Comparison of ENCODE assay signal across 11 cellular contexts in the genomic region with DNA sequence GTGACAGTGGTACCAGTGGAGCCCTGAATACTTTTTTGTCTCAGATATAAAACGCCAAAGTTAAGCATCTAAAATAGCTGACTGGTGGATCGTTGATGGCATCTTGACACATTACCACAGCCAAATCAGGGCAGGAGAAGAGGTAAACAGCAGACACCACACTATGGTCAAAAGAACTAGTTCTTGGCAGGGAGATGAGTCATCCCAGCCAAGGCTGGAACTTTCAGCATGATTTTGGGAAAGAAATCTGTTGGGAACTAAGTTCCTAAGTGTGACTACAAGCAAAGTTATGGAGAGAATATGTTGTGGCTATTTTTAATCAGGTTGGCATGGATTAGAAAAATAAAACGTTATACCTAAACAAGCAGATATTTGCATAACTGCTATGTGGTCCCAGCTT. TPM values are rescaled to one million over a fixed set of nuclear protein-coding genes. Genes with fewer than 3 reads are reported as not detected.
DNase-seq lines count a peak whose midpoint lies in the region; ATAC-seq, FAIRE-seq and TF ChIP-seq lines count a peak whose summit lies in the region.
"Had no signal": no experiment of that assay in that cellular context is flagged by ENCODE, and none has a peak within 500 bp of the region (broad histone marks: within the 10 kb centered on the region; RNA-seq: fewer than 3 reads in every experiment).

No MANE protein-coding gene starts in this region.

- FAIRE-seq in RCC 7860 (lab: Jason Lieb, UNC), result no peak

- POLR2A ChIA-PET in BJ (lab: Charles Lee), result no interaction called here

- H3K36me3 ChIP-seq in BJ (ENCODE audit: control insufficient read depth, insufficient read depth, low read length), result no peaks in the 10 kb centered on the region

- H3K27me3 ChIP-seq in BJ (ENCODE audit: control insufficient read depth, insufficient read depth, low read length), result no peaks in the 10 kb centered on the region

- CTCF ChIA-PET in BJ (lab: Yijun Ruan, JAX), result no interaction called here

- DNase-seq in BJ (ENCODE audit: low read depth) (peak; percentile 80), RCC 7860 (ENCODE audit: low spot score) (peak; percentile 22), fibroblast of gingiva (ENCODE audit: low read depth) (peak; percentile 89), non-pigmented ciliary epithelial cell (ENCODE audit: low read depth) (peak; percentile 78), caudate nucleus (lab: John Stamatoyannopoulos, UW) (no peak)
- DNase-seq in stimulated activated CD8-positive, alpha-beta memory T cell treated with anti-CD3 and anti-CD28 coated beads, Interleukin-4, amount 100 ng/mL, for 48 hours, result no peak
- DNase-seq: activated CD8-positive, alpha-beta memory T cell treated with anti-CD3 and anti-CD28 coated beads, Interleukin-2, amount 50 U/mL, for 48 hours; CD4-positive, CD25-positive, alpha-beta regulatory T cell; glutamatergic neuron had no signal

- no peak overlapping the region for H3K4me3 ChIP-seq in BJ (ENCODE audit: low read depth, low read length)

- TF ChIP-seq CTCF in BJ (IDR thresholded peaks at IDR 0.05; ENCODE audit: insufficient read depth, low read depth, low read length), result no peak

- no peak overlapping the region for H3K27ac ChIP-seq in caudate nucleus (ENCODE audit: low read depth, low read length)

- no peak for ATAC-seq in GM21447 (IDR thresholded peaks at IDR 0.05; ENCODE audit: unreplicated experiment)
- no peak for ATAC-seq in GM21576 (IDR thresholded peaks at IDR 0.05; ENCODE audit: unreplicated experiment)

RNA-seq across cellular contexts. Expression of a gene that starts 36.9 kb away (rescaled TPM):
- polyA plus RNA-seq in BJ (2011; rRNA removed), result 0.09 and 0.23 TPM in 2 replicates
- 0.05 TPM in 1 of 2 replicates, not detected in the other for polyA minus RNA-seq in BJ (2011; rRNA and poly(A)+ RNA removed)
- polyA plus RNA-seq: CD4-positive, CD25-positive, alpha-beta regulatory T cell had no signal

Comparison
In these comparisons a context has a peak if more than half of its experiments do, and no peak if none do; other contexts are left out.
1. DNase-seq: peak in BJ (single experiment), RCC 7860 (single experiment), fibroblast of gingiva (single experiment) and non-pigmented ciliary epithelial cell (single experiment); none in stimulated activated CD8-positive, alpha-beta memory T cell treated with anti-CD3 and anti-CD28 coated beads, Interleukin-4, amount 100 ng/mL, for 48 hours (single experiment) and caudate nucleus (0 of 61).